Comparison of ENCODE assay signal across 15 cellular contexts in genomic region chr21:20040768-20041167, GRCh38.
DNase-seq lines count a peak whose midpoint lies in the region; ATAC-seq and TF ChIP-seq lines count a peak whose summit lies in the region.
"Had no signal": no experiment of that assay in that cellular context is flagged by ENCODE, and none has a peak within 500 bp of the region (broad histone marks: within the 10 kb centered on the region; RNA-seq: fewer than 3 reads in every experiment).

No MANE protein-coding gene starts in this region.

- intact Hi-C loops in left ventricle myocardium inferior (cut with micrococcal nuclease) (no loop called here), left cardiac atrium (cut with DNase I) (no loop called here), Panc1 (cut with micrococcal nuclease; ENCODE audit: unreplicated experiment) (no loop called here)

- H3K9me3 ChIP-seq in left ventricle myocardium inferior (replicated peaks) = peaks cover 4% of the 10 kb centered on the region
- H3K9me3 ChIP-seq in Panc1 (ENCODE audit: control insufficient read depth, insufficient read depth, low read depth, low read length) = no peaks in the 10 kb centered on the region
- H3K9me3 ChIP-seq: SJCRH30 had no signal

- no peaks in the 10 kb centered on the region for H3K27me3 Mint-ChIP-seq in glutamatergic neuron (ENCODE audit: unreplicated experiment)
- H3K27me3 Mint-ChIP-seq in stimulated activated naive CD8-positive, alpha-beta T cell treated with anti-CD3 and anti-CD28 coated beads, Interleukin-15, amount 100 ng/mL, for 72 hours = no peaks in the 10 kb centered on the region
- H3K27me3 Mint-ChIP-seq: activated CD4-positive, alpha-beta T cell treated with anti-CD3 and anti-CD28 coated beads, Interleukin-2, amount 10 ng/mL, durations not matched to agents 24 days and 14 days; activated T-helper 17 cell treated with anti-CD3 and anti-CD28 coated beads, Interleukin-2, amount 50 U/mL, for 72 hours had no signal

- H3K4me3 Mint-ChIP-seq in glutamatergic neuron (ENCODE audit: unreplicated experiment) = no peak overlapping the region
- H3K4me3 Mint-ChIP-seq in stimulated activated naive CD8-positive, alpha-beta T cell treated with anti-CD3 and anti-CD28 coated beads, Interleukin-15, amount 100 ng/mL, for 72 hours = no peak overlapping the region
- H3K4me3 Mint-ChIP-seq: activated CD4-positive, alpha-beta T cell treated with anti-CD3 and anti-CD28 coated beads, Interleukin-2, amount 10 ng/mL, durations not matched to agents 24 days and 14 days; activated T-helper 17 cell treated with anti-CD3 and anti-CD28 coated beads, Interleukin-2, amount 50 U/mL, for 72 hours; mesothelial cell of epicardium had no signal

- no TSS peak for BruUV-seq in Panc1 (replicated peaks; lab: Mats Ljungman, UMichigan)

- H3K4me1 ChIP-seq in left ventricle myocardium inferior = no peaks in the 10 kb centered on the region
- H3K4me1 ChIP-seq in Panc1 (ENCODE audit: control insufficient read depth, insufficient read depth, low read length) = no peaks in the 10 kb centered on the region
- H3K4me1 ChIP-seq: BLaER1 treated with 17β-estradiol and CSF1 and Interleukin-3, amounts not matched to agents 10 nM and 100 nM; SJCRH30 had no signal

- no peak overlapping the region for H3K27ac Mint-ChIP-seq in glutamatergic neuron (ENCODE audit: unreplicated experiment)
- no peak overlapping the region for H3K27ac Mint-ChIP-seq in stimulated activated naive CD8-positive, alpha-beta T cell treated with anti-CD3 and anti-CD28 coated beads, Interleukin-15, amount 100 ng/mL, for 72 hours
- H3K27ac Mint-ChIP-seq: activated CD4-positive, alpha-beta T cell treated with anti-CD3 and anti-CD28 coated beads, Interleukin-2, amount 10 ng/mL, durations not matched to agents 24 days and 14 days; activated T-helper 17 cell treated with anti-CD3 and anti-CD28 coated beads, Interleukin-2, amount 50 U/mL, for 72 hours; mesothelial cell of epicardium had no signal

- H3K4me3 ChIP-seq in left ventricle myocardium inferior (no peak overlapping the region), Panc1 (ENCODE audit: low read depth in 2 of 2, low read length in 2 of 2) (no peak overlapping the region)
- H3K4me3 ChIP-seq: BLaER1 treated with 17β-estradiol and CSF1 and Interleukin-3, amounts not matched to agents 10 nM and 100 nM; K562; SJCRH30 had no signal

- ATAC-seq in left cardiac atrium (no peak), Panc1 (no peak), HG02610 (IDR thresholded peaks at IDR 0.05; ENCODE audit: unreplicated experiment) (no peak)
- no peak for ATAC-seq in stimulated activated naive CD8-positive, alpha-beta T cell treated with anti-CD3 and anti-CD28 coated beads, Interleukin-15, amount 100 ng/mL, for 72 hours
- ATAC-seq: activated T-helper 17 cell treated with anti-CD3 and anti-CD28 coated beads, Interleukin-2, amount 50 U/mL, for 72 hours; K562 had no signal

- H3K36me3 Mint-ChIP-seq in glutamatergic neuron (ENCODE audit: unreplicated experiment) = no peaks in the 10 kb centered on the region

- no peak for DNase-seq in left ventricle myocardium inferior
- DNase-seq in left cardiac atrium = no peak
- DNase-seq in Panc1 (ENCODE audit: low read depth, low spot score) = no peak
- DNase-seq in glutamatergic neuron = no peak
- DNase-seq in superior temporal gyrus (ENCODE audit: extremely low spot score) = peak; percentile 43
- no peak for DNase-seq in AG08395 (ENCODE audit: low spot score)
- no peak for DNase-seq in stimulated activated naive CD8-positive, alpha-beta T cell treated with anti-CD3 and anti-CD28 coated beads, Interleukin-15, amount 100 ng/mL, for 72 hours
- DNase-seq: activated CD4-positive, alpha-beta T cell treated with anti-CD3 and anti-CD28 coated beads, Interleukin-2, amount 10 ng/mL, durations not matched to agents 24 days and 14 days; NCI-H345 had no signal

- in situ Hi-C loops in Panc1 (cut with HindIII; ENCODE audit: low pct_unique_long_range_greater_than_20kb, low sequenced_read_pairs) = no loop called here

- TF ChIP-seq CTCF in left ventricle myocardium inferior (IDR thresholded peaks at IDR 0.05; ENCODE audit: borderline replicate concordance) (peak; percentile 59), Panc1 (IDR thresholded peaks at IDR 0.05) (peak; percentile 13; the same call in 1 of the 2 replicates), glutamatergic neuron (IDR thresholded peaks at IDR 0.05; ENCODE audit: partially characterized antibody, unreplicated experiment) (peak; percentile 27)

- H3K27me3 ChIP-seq in left ventricle myocardium inferior (ENCODE audit: low read depth) (no peaks in the 10 kb centered on the region), Panc1 (ENCODE audit: control insufficient read depth, insufficient read depth, low read length) (no peaks in the 10 kb centered on the region)
- H3K27me3 ChIP-seq: BLaER1 treated with 17β-estradiol and CSF1 and Interleukin-3, amounts not matched to agents 10 nM and 100 nM; SJCRH30 had no signal

- H3K36me3 ChIP-seq in left ventricle myocardium inferior = no peaks in the 10 kb centered on the region
- H3K36me3 ChIP-seq in Panc1 (ENCODE audit: control insufficient read depth, insufficient read depth, low read length) = no peaks in the 10 kb centered on the region
- H3K36me3 ChIP-seq: BLaER1 treated with 17β-estradiol and CSF1 and Interleukin-3, amounts not matched to agents 10 nM and 100 nM; SJCRH30 had no signal

- H3K27ac ChIP-seq in left ventricle myocardium inferior (replicated peaks) = no peak overlapping the region
- H3K27ac ChIP-seq in Panc1 (ENCODE audit: low read length) = no peak overlapping the region
- H3K27ac ChIP-seq: BLaER1 treated with 17β-estradiol and CSF1 and Interleukin-3, amounts not matched to agents 10 nM and 100 nM; SJCRH30 had no signal

- no peaks in the 10 kb centered on the region for H3K4me1 Mint-ChIP-seq in glutamatergic neuron (ENCODE audit: low read depth, unreplicated experiment)
- no peaks in the 10 kb centered on the region for H3K4me1 Mint-ChIP-seq in stimulated activated naive CD8-positive, alpha-beta T cell treated with anti-CD3 and anti-CD28 coated beads, Interleukin-15, amount 100 ng/mL, for 72 hours
- H3K4me1 Mint-ChIP-seq: activated CD4-positive, alpha-beta T cell treated with anti-CD3 and anti-CD28 coated beads, Interleukin-2, amount 10 ng/mL, durations not matched to agents 24 days and 14 days; activated T-helper 17 cell treated with anti-CD3 and anti-CD28 coated beads, Interleukin-2, amount 50 U/mL, for 72 hours; mesothelial cell of epicardium had no signal

- CTCF ChIA-PET in Panc1 (lab: Charles Lee) = no interaction called here

- no peaks in the 10 kb centered on the region for H3K9me3 Mint-ChIP-seq in glutamatergic neuron (ENCODE audit: unreplicated experiment)
- peaks cover 8 to 18% of the 10 kb centered on the region in 2 donors for H3K9me3 Mint-ChIP-seq in stimulated activated naive CD8-positive, alpha-beta T cell treated with anti-CD3 and anti-CD28 coated beads, Interleukin-15, amount 100 ng/mL, for 72 hours

- POLR2A ChIA-PET in Panc1 (lab: Charles Lee) = no interaction called here
